28 cellular contexts compared by ENCODE assay signal in the genomic region with DNA sequence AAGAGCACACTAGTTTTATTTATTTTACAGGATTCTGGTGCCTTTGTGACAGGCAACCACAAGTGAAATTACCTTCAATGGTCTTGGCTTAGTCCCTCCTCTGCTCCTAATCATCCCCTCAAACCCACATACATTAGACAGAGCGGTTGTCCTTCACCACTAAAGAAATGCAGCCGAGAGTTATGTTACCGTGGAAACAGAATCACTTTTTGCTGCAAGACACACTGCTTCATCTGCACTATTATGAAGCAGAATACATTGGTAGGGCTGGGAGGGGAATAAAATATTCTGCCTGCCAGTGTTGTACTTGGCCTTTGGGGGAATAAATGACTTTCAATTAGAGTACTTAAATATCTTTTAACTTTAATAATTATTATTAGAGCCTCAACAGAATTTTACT.
"Had no signal": no experiment of that assay in that cellular context is flagged by ENCODE, and none has a peak within 500 bp of the region (broad histone marks: within the 10 kb centered on the region; RNA-seq: fewer than 3 reads in every experiment).

No MANE protein-coding gene starts in this region.

- H3K4me1 Mint-ChIP-seq: naive B cell had no signal

- H3K4me3 ChIP-seq: colonic mucosa, esophagus muscularis mucosa, gastroesophageal sphincter, heart left ventricle, hepatocyte, left lung, mucosa of descending colon, neural progenitor cell, prostate gland, right atrium auricular region, testis, tibial artery had no signal

- H3K36me3 ChIP-seq: colonic mucosa, esophagus muscularis mucosa, gastroesophageal sphincter, heart left ventricle, left lung, neural progenitor cell, prostate gland, right atrium auricular region, tibial artery had no signal

- H3K36me3 Mint-ChIP-seq: mesothelial cell of epicardium; naive B cell; natural killer cell treated with Interleukin-12 subunit alpha and Interleukin-12 subunit beta and Interleukin-15 and Interleukin-18, amount 100 ng/mL, for 72 hours; neural progenitor cell; stimulated activated memory B cell treated with anti-CD40 and anti-IgM and Interleukin-4, amounts not matched to agents 10 μg/mL and 1 μg/mL and 100 μg/mL, for 72 hours; type B pancreatic cell had no signal

- H3K27ac Mint-ChIP-seq: dendritic cell treated with granulocyte-macrophage colony-stimulating factor and Interleukin-4, amounts not matched to agents 40 ng/mL and 50 ng/mL, for 4 days; mesothelial cell of epicardium; natural killer cell treated with Interleukin-12 subunit alpha and Interleukin-12 subunit beta and Interleukin-15 and Interleukin-18, amount 100 ng/mL, for 72 hours; neural progenitor cell; stimulated activated memory B cell treated with anti-CD40 and anti-IgM and Interleukin-4, amounts not matched to agents 10 μg/mL and 1 μg/mL and 100 μg/mL, for 72 hours; type B pancreatic cell had no signal

- H3K27ac ChIP-seq: colonic mucosa, esophagus muscularis mucosa, foreskin keratinocyte, gastroesophageal sphincter, heart left ventricle, hepatocyte, left lung, neural progenitor cell, parathyroid adenoma, right atrium auricular region, testis, tibial artery had no signal

- H3K9me3 ChIP-seq: colonic mucosa, esophagus muscularis mucosa, gastroesophageal sphincter, heart left ventricle, left lung, mucosa of descending colon, prostate gland, right atrium auricular region, testis, tibial artery had no signal

- H3K27me3 ChIP-seq: colonic mucosa, esophagus muscularis mucosa, foreskin keratinocyte, gastroesophageal sphincter, heart left ventricle, hepatocyte, left lung, neural progenitor cell, right atrium auricular region, testis, tibial artery had no signal

- H3K27me3 Mint-ChIP-seq: dendritic cell treated with granulocyte-macrophage colony-stimulating factor and Interleukin-4, amounts not matched to agents 40 ng/mL and 50 ng/mL, for 4 days had no signal

- FAIRE-seq: endothelial cell of umbilical vein, kidney had no signal

- H3K4me1 ChIP-seq: colonic mucosa, gastroesophageal sphincter, neural progenitor cell, parathyroid adenoma, prostate gland, testis had no signal

- DNase-seq: colonic mucosa; effector memory CD4-positive, alpha-beta T cell; foreskin keratinocyte; heart left ventricle; kidney; left lung; mesenchymal stem cell; mucosa of descending colon; naive B cell; stimulated activated CD4-positive, alpha-beta T cell treated with anti-CD3 and anti-CD28 coated beads, Interleukin-2, amount 100 ng/mL, for 24 hours; stimulated activated CD4-positive, alpha-beta T cell treated with anti-CD3 and anti-CD28 coated beads, Interleukin-4, amount 100 ng/mL, for 4 hours; stimulated activated naive CD8-positive, alpha-beta T cell treated with anti-CD3 and anti-CD28 coated beads, Interleukin-15, Interleukin-2, amounts not matched to agents 100 U/mL and 50 U/mL, for 24 hours; substantia nigra; testis; tibial artery had no signal

- H3K4me3 Mint-ChIP-seq: dendritic cell treated with granulocyte-macrophage colony-stimulating factor and Interleukin-4, amounts not matched to agents 40 ng/mL and 50 ng/mL, for 4 days; mesothelial cell of epicardium; naive B cell; natural killer cell treated with Interleukin-12 subunit alpha and Interleukin-12 subunit beta and Interleukin-15 and Interleukin-18, amount 100 ng/mL, for 72 hours; neural progenitor cell; stimulated activated memory B cell treated with anti-CD40 and anti-IgM and Interleukin-4, amounts not matched to agents 10 μg/mL and 1 μg/mL and 100 μg/mL, for 72 hours; type B pancreatic cell had no signal

- H3K9me3 Mint-ChIP-seq: dendritic cell treated with granulocyte-macrophage colony-stimulating factor and Interleukin-4, amounts not matched to agents 40 ng/mL and 50 ng/mL, for 4 days; mesothelial cell of epicardium; naive B cell; natural killer cell treated with Interleukin-12 subunit alpha and Interleukin-12 subunit beta and Interleukin-15 and Interleukin-18, amount 100 ng/mL, for 72 hours; neural progenitor cell; stimulated activated memory B cell treated with anti-CD40 and anti-IgM and Interleukin-4, amounts not matched to agents 10 μg/mL and 1 μg/mL and 100 μg/mL, for 72 hours; type B pancreatic cell had no signal
